ENCODE assay signal across 23 cellular contexts in the genomic region with DNA sequence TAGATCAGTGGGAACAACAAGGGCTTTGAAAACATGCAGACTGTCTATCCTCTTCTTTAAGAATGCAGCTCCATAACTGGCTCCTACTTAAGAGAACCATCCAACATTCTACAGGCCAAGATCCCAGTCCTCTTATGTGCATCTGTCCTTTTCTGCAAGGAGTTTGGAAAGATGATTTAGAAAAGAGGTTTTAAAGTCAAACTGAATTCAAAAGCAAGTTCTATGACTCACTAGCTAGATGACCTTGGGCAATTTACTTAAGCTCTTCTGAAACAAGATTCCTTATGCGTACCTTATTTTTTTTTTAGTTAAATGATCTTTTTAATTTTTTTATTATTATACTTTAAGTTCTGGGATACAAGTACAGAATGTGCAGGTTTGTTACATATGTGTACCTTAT. TPM values are rescaled to one million over a fixed set of nuclear protein-coding genes. Genes with fewer than 3 reads are reported as not detected.
A peak's percentile ranks its signal among the peaks of the same experiment; 100 is the strongest.
DNase-seq lines count a peak whose midpoint lies in the region; ATAC-seq, FAIRE-seq and TF ChIP-seq lines count a peak whose summit lies in the region.
"Had no signal": no experiment of that assay in that cellular context is flagged by ENCODE, and none has a peak within 500 bp of the region (broad histone marks: within the 10 kb centered on the region; RNA-seq: fewer than 3 reads in every experiment).

No MANE protein-coding gene starts in this region.

- H3K4me1 ChIP-seq in heart right ventricle (peaks cover 0 to 39% (median 7%) of the 10 kb centered on the region in 9 donors), astrocyte (ENCODE audit: insufficient read depth, low read length) (peaks cover 15% of the 10 kb centered on the region), hepatocyte (ENCODE audit: insufficient read depth) (peaks cover 26% of the 10 kb centered on the region), vagina (peaks cover 42% of the 10 kb centered on the region)

- TF ChIP-seq CTCF in heart right ventricle (IDR thresholded peaks at IDR 0.05) (no peak), astrocyte (IDR thresholded peaks at IDR 0.05; ENCODE audit: insufficient read depth, low read depth, low read length) (no peak), hepatocyte (IDR thresholded peaks at IDR 0.05; ENCODE audit: poor library complexity) (no peak), vagina (IDR thresholded peaks at IDR 0.05) (no peak)

- H3K36me3 ChIP-seq in heart right ventricle (no peaks in the 10 kb centered on the region), astrocyte (ENCODE audit: insufficient read depth, low read length) (no peaks in the 10 kb centered on the region), hepatocyte (replicated peaks; ENCODE audit: insufficient read depth, low read depth) (no peaks in the 10 kb centered on the region), vagina (no peaks in the 10 kb centered on the region)
- H3K36me3 ChIP-seq: BLaER1 treated with 17β-estradiol and CSF1 and Interleukin-3, amounts not matched to agents 10 nM and 100 nM; left lung; neutrophil had no signal

- peak overlapping the region; percentile 99 for H3K27ac Mint-ChIP-seq in astrocyte (ENCODE audit: unreplicated experiment)
- H3K27ac Mint-ChIP-seq: activated CD8-positive, alpha-beta T cell treated with anti-CD3 and anti-CD28 coated beads for 36 hours; activated naive CD4-positive, alpha-beta T cell treated with anti-CD3 and anti-CD28 coated beads, Interleukin-2, amount 10 ng/mL, durations not matched to agents 7 days and 5 days had no signal

- intact Hi-C loops in heart right ventricle (cut with DNase I) (no loop called here), left ventricle myocardium superior (cut with micrococcal nuclease) (no loop called here), vagina (cut with DNase I) (no loop called here)

- H3K4me1 Mint-ChIP-seq in astrocyte (ENCODE audit: low read depth, unreplicated experiment) = peaks cover 33% of the 10 kb centered on the region
- H3K4me1 Mint-ChIP-seq: activated naive CD4-positive, alpha-beta T cell treated with anti-CD3 and anti-CD28 coated beads, Interleukin-2, amount 10 ng/mL, durations not matched to agents 7 days and 5 days had no signal

- H3K4me3 Mint-ChIP-seq in astrocyte (ENCODE audit: unreplicated experiment) = no peak overlapping the region
- H3K4me3 Mint-ChIP-seq: activated CD8-positive, alpha-beta T cell treated with anti-CD3 and anti-CD28 coated beads for 36 hours; activated naive CD4-positive, alpha-beta T cell treated with anti-CD3 and anti-CD28 coated beads, Interleukin-2, amount 10 ng/mL, durations not matched to agents 7 days and 5 days; activated T-cell treated with anti-CD3 and anti-CD28 coated beads, Interleukin-2, amount 50 U/mL, for 4 hours had no signal

- H2AFZ ChIP-seq in astrocyte (ENCODE audit: low read depth, low read length) (no peak overlapping the region), hepatocyte (no peak overlapping the region)

- ATAC-seq in heart right ventricle = no peak
- ATAC-seq in left ventricle myocardium superior = no peak
- ATAC-seq: A549; activated CD8-positive, alpha-beta T cell treated with anti-CD3 and anti-CD28 coated beads for 36 hours; activated T-cell treated with anti-CD3 and anti-CD28 coated beads, Interleukin-2, amount 50 U/mL, for 4 hours had no signal

- H3K27ac ChIP-seq in heart right ventricle (peak overlapping the region in 8 of 10 donors; percentile 13 to 65 (median 46)), astrocyte (ENCODE audit: low read depth, low read length) (peak overlapping the region; percentile 17), hepatocyte (peak overlapping the region; percentile 76), vagina (peak overlapping the region; percentile 62)
- H3K27ac ChIP-seq: A549, left lung, neutrophil had no signal

- H3K27me3 ChIP-seq in heart right ventricle = no peaks in the 10 kb centered on the region
- no peaks in the 10 kb centered on the region for H3K27me3 ChIP-seq in astrocyte (ENCODE audit: insufficient read depth, low read length)
- H3K27me3 ChIP-seq in hepatocyte = no peaks in the 10 kb centered on the region
- H3K27me3 ChIP-seq in vagina = no peaks in the 10 kb centered on the region
- H3K27me3 ChIP-seq: BLaER1 treated with 17β-estradiol and CSF1 and Interleukin-3, amounts not matched to agents 10 nM and 100 nM; left lung; neutrophil had no signal

- no peaks in the 10 kb centered on the region for H3K9me3 ChIP-seq in heart right ventricle
- H3K9me3 ChIP-seq in astrocyte (ENCODE audit: insufficient read depth, low read depth, low read length) = no peaks in the 10 kb centered on the region
- no peaks in the 10 kb centered on the region for H3K9me3 ChIP-seq in hepatocyte (ENCODE audit: low read depth)
- H3K9me3 ChIP-seq in vagina = no peaks in the 10 kb centered on the region
- H3K9me3 ChIP-seq: A549; BLaER1 treated with 17β-estradiol and CSF1 and Interleukin-3, amounts not matched to agents 10 nM and 100 nM; left lung; neutrophil had no signal

- H3K4me2 ChIP-seq in astrocyte (ENCODE audit: low read length) (peak overlapping the region; percentile 12), hepatocyte (no peak overlapping the region)
- H3K4me2 ChIP-seq: A549 had no signal

- H3K79me2 ChIP-seq in astrocyte (ENCODE audit: insufficient read depth, low read length) = no peaks in the 10 kb centered on the region
- no peaks in the 10 kb centered on the region for H3K79me2 ChIP-seq in hepatocyte

- TF ChIP-seq POLR2A in vagina (IDR thresholded peaks at IDR 0.05) = no peak

- no peak overlapping the region for H3K9ac ChIP-seq in astrocyte (ENCODE audit: low read length)
- H3K9ac ChIP-seq: BLaER1 treated with 17β-estradiol and CSF1 and Interleukin-3, amounts not matched to agents 10 nM and 100 nM had no signal

- 81 to 94% methylated on average over 1 of the region's 1 CpG for WGBS in heart right ventricle, 2 donors
- 77% methylated on average over 1 of the region's 1 CpG for WGBS in hepatocyte (ENCODE audit: low lambda C conversion rate, missing lambda C conversion rate)

- DNase-seq in heart right ventricle = no peak
- DNase-seq in left ventricle myocardium superior = no peak
- DNase-seq in astrocyte (ENCODE audit: low read depth) = peak; percentile 33
- no peak for DNase-seq in hepatocyte (ENCODE audit: low spot score)
- DNase-seq in vagina (ENCODE audit: extremely low spot score in 2 of 2) = no peak
- no peak for DNase-seq in RPMI8226
- DNase-seq in HuH-7.5 (ENCODE audit: low spot score) = no peak
- DNase-seq in NCI-H2171 (lab: John Stamatoyannopoulos, UW) = no peak
- DNase-seq: activated CD4-positive, CD25-positive, alpha-beta regulatory T cell; activated CD8-positive, alpha-beta T cell treated with anti-CD3 and anti-CD28 coated beads for 36 hours; activated naive CD4-positive, alpha-beta T cell treated with anti-CD3 and anti-CD28 coated beads, Interleukin-2, amount 10 ng/mL, durations not matched to agents 7 days and 5 days; activated T-cell treated with anti-CD3 and anti-CD28 coated beads, Interleukin-2, amount 50 U/mL, for 4 hours; left lung; NCI-H1417; NCI-H82; stimulated activated CD4-positive, alpha-beta T cell treated with anti-CD3 and anti-CD28 coated beads, Interleukin-15, amount 100 ng/mL, for 24 hours; stimulated activated naive CD4-positive, alpha-beta T cell; T-helper 9 cell; trophoblast cell had no signal

- no peak overlapping the region for H3K4me3 ChIP-seq in heart right ventricle
- no peak overlapping the region for H3K4me3 ChIP-seq in astrocyte (ENCODE audit: insufficient read depth, low read depth, low read length)
- H3K4me3 ChIP-seq in hepatocyte = no peak overlapping the region
- no peak overlapping the region for H3K4me3 ChIP-seq in vagina
- H3K4me3 ChIP-seq: A549; BLaER1 treated with 17β-estradiol and CSF1 and Interleukin-3, amounts not matched to agents 10 nM and 100 nM; coronary artery; left lung had no signal

- H4K20me1 ChIP-seq in astrocyte (ENCODE audit: insufficient read depth, low read length) (no peaks in the 10 kb centered on the region), hepatocyte (ENCODE audit: insufficient read depth, poor library complexity, severe bottlenecking) (no peaks in the 10 kb centered on the region)
- H4K20me1 ChIP-seq: BLaER1 treated with 17β-estradiol and CSF1 and Interleukin-3, amounts not matched to agents 10 nM and 100 nM had no signal

- no peaks in the 10 kb centered on the region for H3K27me3 Mint-ChIP-seq in astrocyte (ENCODE audit: low read depth, unreplicated experiment)
- H3K27me3 Mint-ChIP-seq: activated CD8-positive, alpha-beta T cell treated with anti-CD3 and anti-CD28 coated beads for 36 hours; activated naive CD4-positive, alpha-beta T cell treated with anti-CD3 and anti-CD28 coated beads, Interleukin-2, amount 10 ng/mL, durations not matched to agents 7 days and 5 days had no signal

- no peaks in the 10 kb centered on the region for H3K9me2 ChIP-seq in hepatocyte (replicated peaks; ENCODE audit: insufficient read depth)

- no peaks in the 10 kb centered on the region for H3K36me3 Mint-ChIP-seq in astrocyte (ENCODE audit: low read depth, unreplicated experiment)
- H3K36me3 Mint-ChIP-seq: activated naive CD4-positive, alpha-beta T cell treated with anti-CD3 and anti-CD28 coated beads, Interleukin-2, amount 10 ng/mL, durations not matched to agents 7 days and 5 days had no signal

- FAIRE-seq in astrocyte (lab: Jason Lieb, UNC) = no peak
- FAIRE-seq: A549 had no signal

- no peaks in the 10 kb centered on the region for H3K9me3 Mint-ChIP-seq in astrocyte (ENCODE audit: unreplicated experiment)
- H3K9me3 Mint-ChIP-seq: activated CD8-positive, alpha-beta T cell treated with anti-CD3 and anti-CD28 coated beads for 36 hours; activated T-cell treated with anti-CD3 and anti-CD28 coated beads, Interleukin-2, amount 50 U/mL, for 4 hours had no signal

RNA-seq across cellular contexts. Expression of a gene that starts 29.2 kb away (rescaled TPM):
- total RNA-seq in heart right ventricle (10 to 100 TPM in 3 of 10 donors, 1 to 10 TPM in 7; 5.4 to 18.5 (median 9.0) TPM), left ventricle myocardium superior (10.9 TPM), astrocyte (17.8 and 18.1 TPM in 2 replicates), hepatocyte (8.4 and 9.1 TPM in 2 replicates), vagina (7.4 TPM)
- polyA plus RNA-seq in heart right ventricle (1 to 10 TPM in 1 of 2 donors, under 1 TPM in 1; 0.68 to 2.3 TPM), hepatocyte (1.3 and 3.3 TPM in 2 replicates)
- total RNA-seq: activated CD8-positive, alpha-beta T cell treated with anti-CD3 and anti-CD28 coated beads for 36 hours had no signal

Comparison
In these comparisons a context has a peak if more than half of its experiments do, and no peak if none do; other contexts are left out.
1. H3K27ac ChIP-seq: peak in every context shown above with its lines; median percentile 76 in hepatocyte; 62 in vagina; 46 in heart right ventricle; 17 in astrocyte.